ENCODE assay signal across 1 cellular context in genomic region chr5:100852988-100853449, GRCh38.
TF ChIP-seq lines count a peak whose summit lies in the region.

No MANE protein-coding gene starts in this region.

TF ChIP-seq in GM12878, 131 proteins besides CTCF, POLR2A, EP300 and RAD21 (continued from another document and continues in another):
- peak; percentile 72 for TF ChIP-seq CUX1 (IDR thresholded peaks at IDR 0.05; ENCODE audit: insufficient replicate concordance, low read depth, low read length)
- TF ChIP-seq SIX5 (IDR thresholded peaks at IDR 0.05; ENCODE audit: low read depth, low read length, severe bottlenecking): no peak
- TF ChIP-seq NRF1 (conservative IDR thresholded peaks at IDR 0.05; ENCODE audit: low read depth, low read length): no peak
- TF ChIP-seq NR2F1 (conservative IDR thresholded peaks at IDR 0.05): peak; percentile 80
- no peak for TF ChIP-seq YBX1 (IDR thresholded peaks at IDR 0.05)
- TF ChIP-seq ETV6 (conservative IDR thresholded peaks at IDR 0.05 in 1 of 2, IDR thresholded peaks at IDR 0.05 in 1 of 2; ENCODE audit: borderline replicate concordance in 1 of 2, low read depth in 1 of 2): peak in 1 of 2 experiments; percentile 76; a peak in 1 of 4 replicates
- TF ChIP-seq SIN3A (IDR thresholded peaks at IDR 0.05; ENCODE audit: low read depth, low read length): no peak
- TF ChIP-seq RB1 (IDR thresholded peaks at IDR 0.05; ENCODE audit: borderline replicate concordance): no peak; the same call in 1 of the 2 replicates
- no peak for TF ChIP-seq CHD1 (IDR thresholded peaks at IDR 0.05; ENCODE audit: low read depth, low read length)
- peak; percentile 92 for TF ChIP-seq BCL11A (IDR thresholded peaks at IDR 0.05; ENCODE audit: low read depth, low read length)
- peak; percentile 85 for TF ChIP-seq SMAD1 (IDR thresholded peaks at IDR 0.05; ENCODE audit: low read depth, partially characterized antibody)
- no peak for TF ChIP-seq SREBF2 (IDR thresholded peaks at IDR 0.05; ENCODE audit: low read length)
- TF ChIP-seq ESRRA (IDR thresholded peaks at IDR 0.05; ENCODE audit: low read length): no peak
- TF ChIP-seq ELK1 (IDR thresholded peaks at IDR 0.05; ENCODE audit: low read depth, low read length): no peak
- no peak for TF ChIP-seq EGR1 (IDR thresholded peaks at IDR 0.05; ENCODE audit: borderline replicate concordance in 1 of 2, low read depth in 2 of 2, low read length in 2 of 2)
- TF ChIP-seq GABPA (IDR thresholded peaks at IDR 0.05; ENCODE audit: low read depth): peak; percentile 37; the same call in 1 of the 2 replicates
- no peak for TF ChIP-seq NR2C1 (IDR thresholded peaks at IDR 0.05)
- TF ChIP-seq TBL1XR1 (IDR thresholded peaks at IDR 0.05; ENCODE audit: low read depth, low read length): peak; percentile 74; the same call in 1 of the 2 replicates
- no peak for TF ChIP-seq ZSCAN29 (IDR thresholded peaks at IDR 0.05)
- no peak for TF ChIP-seq E2F8 (IDR thresholded peaks at IDR 0.05; ENCODE audit: low read depth, partially characterized antibody)
- no peak for TF ChIP-seq POLR2AphosphoS5 (IDR thresholded peaks at IDR 0.05; ENCODE audit: low read length)
- TF ChIP-seq MLLT1 (IDR thresholded peaks at IDR 0.05): peak; percentile 76; the same call in 1 of the 2 replicates
- TF ChIP-seq MYB (IDR thresholded peaks at IDR 0.05; ENCODE audit: borderline replicate concordance, low read depth, low read length): no peak
- TF ChIP-seq BCLAF1 (IDR thresholded peaks at IDR 0.05): no peak
- no peak for TF ChIP-seq TCF12 (IDR thresholded peaks at IDR 0.05; ENCODE audit: low read depth, low read length)
- TF ChIP-seq SP1 (IDR thresholded peaks at IDR 0.05; ENCODE audit: low read depth, low read length): peak; percentile 50
- TF ChIP-seq CBX5 (IDR thresholded peaks at IDR 0.05; ENCODE audit: low read depth): peak; percentile 96
- peak; percentile 99 for TF ChIP-seq MTA2 (IDR thresholded peaks at IDR 0.05; ENCODE audit: low read depth)
- TF ChIP-seq SMAD5 (IDR thresholded peaks at IDR 0.05; ENCODE audit: low read depth): no peak
- TF ChIP-seq BRCA1 (IDR thresholded peaks at IDR 0.05; ENCODE audit: low read depth, low read length): no peak
- TF ChIP-seq KLF5 (IDR thresholded peaks at IDR 0.05; ENCODE audit: partially characterized antibody): no peak
- TF ChIP-seq NR2C2 (IDR thresholded peaks at IDR 0.05; ENCODE audit: borderline replicate concordance, control insufficient read depth, insufficient read length, low read depth): no peak
- TF ChIP-seq SKIL (IDR thresholded peaks at IDR 0.05; ENCODE audit: low read depth, poor library complexity, severe bottlenecking): peak; percentile 90
- no peak for TF ChIP-seq PAX5 (IDR thresholded peaks at IDR 0.05; ENCODE audit: borderline replicate concordance, low read depth, low read length)
- no peak for TF ChIP-seq TCF3 (IDR thresholded peaks at IDR 0.05; ENCODE audit: borderline replicate concordance, insufficient read depth, low read depth, low read length)
- peak; percentile 85 for TF ChIP-seq PKNOX1 (IDR thresholded peaks at IDR 0.05)
- no peak for TF ChIP-seq ZNF622 (IDR thresholded peaks at IDR 0.05)
- no peak for TF ChIP-seq POLR2AphosphoS2 (IDR thresholded peaks at IDR 0.05; ENCODE audit: low read depth, low read length)
- no peak for TF ChIP-seq HDGF (IDR thresholded peaks at IDR 0.05)
- TF ChIP-seq TARDBP (IDR thresholded peaks at IDR 0.05; ENCODE audit: borderline replicate concordance): no peak
- TF ChIP-seq MYC (IDR thresholded peaks at IDR 0.05; ENCODE audit: insufficient read depth, insufficient read length, insufficient replicate concordance, low read length, severe bottlenecking): no peak
- TF ChIP-seq BCL3 (IDR thresholded peaks at IDR 0.05; ENCODE audit: borderline replicate concordance, insufficient read depth, low read depth, low read length, poor library complexity, severe bottlenecking): peak; percentile 72
- TF ChIP-seq IKZF2 (IDR thresholded peaks at IDR 0.05): peak; percentile 95 to 96
- TF ChIP-seq HDAC2 (IDR thresholded peaks at IDR 0.05): no peak
- TF ChIP-seq KAT2A (conservative IDR thresholded peaks at IDR 0.05; ENCODE audit: control insufficient read depth, low read depth, low read length): no peak
- no peak for TF ChIP-seq LARP7 (IDR thresholded peaks at IDR 0.05)
- TF ChIP-seq WRNIP1 (IDR thresholded peaks at IDR 0.05; ENCODE audit: borderline replicate concordance, low read depth, low read length): no peak
- TF ChIP-seq RUNX3 (IDR thresholded peaks at IDR 0.05; ENCODE audit: low read length): peak; percentile 97
- no peak for TF ChIP-seq FOS (IDR thresholded peaks at IDR 0.05; ENCODE audit: borderline replicate concordance, extremely low read depth, insufficient read length)
